ENCODE assay signal across 24 cellular contexts in the genomic region with DNA sequence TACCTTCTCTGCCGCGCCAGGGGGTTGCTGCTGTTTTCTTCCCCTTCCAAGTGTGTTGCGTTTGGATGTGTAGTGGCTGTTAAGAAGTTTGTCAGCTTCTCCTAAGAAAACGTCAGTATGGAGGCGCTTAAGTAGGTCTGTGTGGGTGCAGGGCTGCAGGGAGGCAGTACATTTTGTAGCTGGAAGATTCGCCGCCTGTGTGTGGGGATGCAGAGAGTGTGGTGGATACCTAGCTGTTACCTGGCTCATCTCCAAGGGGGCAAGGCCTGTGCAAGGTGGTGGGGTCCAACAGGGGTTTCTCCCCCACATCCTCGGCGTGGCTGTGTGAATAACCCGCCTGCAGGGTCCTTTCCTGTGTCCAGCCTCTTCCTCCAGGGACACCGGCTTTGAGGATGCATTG.
DNase-seq lines count a peak whose midpoint lies in the region; ATAC-seq, FAIRE-seq and TF ChIP-seq lines count a peak whose summit lies in the region.
"Had no signal": no experiment of that assay in that cellular context is flagged by ENCODE, and none has a peak within 500 bp of the region (broad histone marks: within the 10 kb centered on the region; RNA-seq: fewer than 3 reads in every experiment).

No MANE protein-coding gene starts in this region.

- H3K14ac ChIP-seq in H1 (ENCODE audit: insufficient read length): no peak overlapping the region

- CTCF ChIA-PET in H1 (lab: Charles Lee; ENCODE audit: partially characterized antibody): interaction anchor here (1.0 to 1.2 kb wide), 2 partner anchors 10 to 325 kb away, joined by 3 to 4 read pairs; no protein-coding TSS in a partner anchor

- no peak overlapping the region for H2BK12ac ChIP-seq in H1 (ENCODE audit: low read depth, low read length)

- H3K23me2 ChIP-seq in H1 (ENCODE audit: low read depth, low read length): peaks cover 5% of the 10 kb centered on the region; the same call in 1 of the 2 replicates

- POLR2A ChIA-PET in H1 (lab: Charles Lee; ENCODE audit: partially characterized antibody): interaction anchor here (1.5 kb wide), 1 partner anchor 133 kb away, joined by 3 read pairs; no protein-coding TSS in a partner anchor

- no peak overlapping the region for H2AFZ ChIP-seq in H1 (ENCODE audit: low read length)
- H2AFZ ChIP-seq: GM23338 had no signal

- no peak for TF ChIP-seq POLR2A in H1 (IDR thresholded peaks at IDR 0.05; ENCODE audit: control extremely low read depth in 1 of 2, low read depth in 2 of 2, low read length in 2 of 2)

- H3K4me1 ChIP-seq in H1 (replicated peaks in 1 of 4; ENCODE audit: control insufficient read depth in 3 of 4, insufficient read depth in 4 of 4, low read length in 3 of 4) (peaks cover 0 to 14% (median 7%) of the 10 kb centered on the region in 4 experiments; a peak in 5 of 7 replicates), lower lobe of right lung (no peaks in the 10 kb centered on the region), right atrium auricular region (no peaks in the 10 kb centered on the region)
- H3K4me1 ChIP-seq: BE2C had no signal

- 89% methylated on average over 11 of the region's 11 CpGs; no CpG with 5 or more reads in 1 of the 2 experiments for WGBS in H1 (ENCODE audit: extremely low coverage in 1 of 2, insufficient coverage in 1 of 2, insufficient read length in 1 of 2, insufficient replicate concordance in 2 of 2, low coverage in 1 of 2, low lambda C conversion rate in 2 of 2, missing lambda C conversion rate in 1 of 2), 2 experiments

- intact Hi-C loops in lower lobe of right lung (cut with DNase I): no loop called here

- peak; percentile 66 for DNase-seq in DMS79 treated with DMSO at 0.1 percent for 48 hours (lab: John Stamatoyannopoulos, UW)
- no peak for DNase-seq in H1 (ENCODE audit: low read depth in 1 of 2, low spot score in 2 of 2)
- DNase-seq in lower lobe of right lung: peak; percentile 12
- DNase-seq in putamen (ENCODE audit: low spot score): peak; percentile 27
- no peak for DNase-seq in NCI-H524 (lab: John Stamatoyannopoulos, UW)
- DNase-seq in right atrium auricular region (ENCODE audit: low spot score): no peak
- no peak for DNase-seq in HPDE6-E6E7 (ENCODE audit: extremely low spot score)
- DNase-seq: ACHN; BE2C; C1 segment of cervical spinal cord; CD4-positive, CD25-positive, alpha-beta regulatory T cell; CD8-positive, alpha-beta memory T cell; COR-L47; DMS 273 treated with DMSO at 0.1 percent for 48 hours; DMS53; GDM1; H7; HFFc6; IMR-90 had no signal

- no peak overlapping the region for H3K4me2 ChIP-seq in H1 (ENCODE audit: insufficient read depth in 1 of 2, low read depth in 2 of 2, low read length in 2 of 2)
- H3K4me2 ChIP-seq: GM23338 had no signal

- H3K79me1 ChIP-seq in H1 (ENCODE audit: low read depth, low read length): no peaks in the 10 kb centered on the region

- TF ChIP-seq RAD21 in H1 (IDR thresholded peaks at IDR 0.05 in 1 of 2, conservative IDR thresholded peaks at IDR 0.05 in 1 of 2; ENCODE audit: low read depth in 2 of 2, low read length in 2 of 2): no peak

- H3K36me3 ChIP-seq in H1 (ENCODE audit: control insufficient read depth in 2 of 4, insufficient read depth in 4 of 4, low read length in 3 of 4) (no peaks in the 10 kb centered on the region), lower lobe of right lung (no peaks in the 10 kb centered on the region), right atrium auricular region (no peaks in the 10 kb centered on the region)
- H3K36me3 ChIP-seq: BE2C had no signal

- no peak overlapping the region for H3K23ac ChIP-seq in H1 (ENCODE audit: insufficient read length)

- no peak overlapping the region for H3K9ac ChIP-seq in H1 (replicated peaks in 1 of 4; ENCODE audit: extremely low read depth in 1 of 4, low read depth in 3 of 4, low read length in 3 of 4)

- H2BK120ac ChIP-seq in H1 (replicated peaks; ENCODE audit: low read depth, low read length): no peak overlapping the region

- TF ChIP-seq CTCF in H1 (IDR thresholded peaks at IDR 0.05; ENCODE audit: control extremely low read depth in 1 of 3, insufficient read depth in 1 of 3, low read depth in 1 of 3, low read length in 3 of 3): no peak
- no peak for TF ChIP-seq CTCF in lower lobe of right lung (IDR thresholded peaks at IDR 0.05)
- no peak for TF ChIP-seq CTCF in right atrium auricular region (IDR thresholded peaks at IDR 0.05)

- H3K27me3 ChIP-seq in H1 (replicated peaks in 1 of 4; ENCODE audit: control insufficient read depth in 3 of 4, extremely low read depth in 1 of 4, insufficient read depth in 3 of 4, low read length in 3 of 4) (peaks cover 0 to 2% (median 0%) of the 10 kb centered on the region in 4 experiments; a peak in 1 of 7 replicates), lower lobe of right lung (ENCODE audit: low read depth) (peaks cover 4% of the 10 kb centered on the region), right atrium auricular region (no peaks in the 10 kb centered on the region)
- H3K27me3 ChIP-seq: BE2C had no signal

- no peak overlapping the region for H3K18ac ChIP-seq in H1 (ENCODE audit: extremely low read depth, low read length)

- no peak overlapping the region for H3K27ac ChIP-seq in H1 (ENCODE audit: low read depth, low read length)
- H3K27ac ChIP-seq in lower lobe of right lung: no peak overlapping the region
- no peak overlapping the region for H3K27ac ChIP-seq in right atrium auricular region
- H3K27ac ChIP-seq: HL-60 had no signal

- no peak for TF ChIP-seq EP300 in H1 (IDR thresholded peaks at IDR 0.05; ENCODE audit: borderline replicate concordance in 1 of 2, low read depth in 2 of 2, low read length in 2 of 2)

- H4K20me1 ChIP-seq in H1 (replicated peaks in 1 of 2; ENCODE audit: control insufficient read depth in 1 of 2, insufficient read depth in 2 of 2, low read length in 2 of 2): no peaks in the 10 kb centered on the region

- H2AK5ac ChIP-seq in H1 (ENCODE audit: low read depth, low read length): peak overlapping the region; percentile 56; the same call in 1 of the 2 replicates

- no peak overlapping the region for H2BK5ac ChIP-seq in H1 (ENCODE audit: low read depth, low read length)

- H4K91ac ChIP-seq in H1 (replicated peaks; ENCODE audit: insufficient read length, low read length): no peak overlapping the region

- no peak for FAIRE-seq in H1 (lab: Jason Lieb, UNC)
- FAIRE-seq: A204.1, K562 had no signal

- no peak overlapping the region for H3K56ac ChIP-seq in H1 (replicated peaks; ENCODE audit: insufficient read length, low read depth, low read length)

- no peak overlapping the region for H3K4ac ChIP-seq in H1 (replicated peaks; ENCODE audit: insufficient read length, low read depth, low read length)

- no peak for ATAC-seq in lower lobe of right lung
- ATAC-seq: GM23338, HCT116, K562 had no signal

- H2BK15ac ChIP-seq in H1 (ENCODE audit: low read length): no peak overlapping the region; the same call in 1 of the 2 replicates

- H3K4me3 ChIP-seq in H1 (ENCODE audit: extremely low read depth in 1 of 4, insufficient read depth in 2 of 4, low read depth in 3 of 4, low read length in 4 of 4): no peak overlapping the region
- no peak overlapping the region for H3K4me3 ChIP-seq in lower lobe of right lung
- no peak overlapping the region for H3K4me3 ChIP-seq in right atrium auricular region
- H3K4me3 ChIP-seq: GM23338, K562 had no signal

- no peak overlapping the region for H4K8ac ChIP-seq in H1 (ENCODE audit: extremely low read depth, insufficient read depth, low read length)

- H2BK20ac ChIP-seq in H1 (ENCODE audit: low read length): no peak overlapping the region

- H4K5ac ChIP-seq in H1 (ENCODE audit: insufficient read length, low read depth, low read length): no peak overlapping the region

- H3K79me2 ChIP-seq in H1 (ENCODE audit: control insufficient read depth in 1 of 2, insufficient read depth in 2 of 2, low read length in 2 of 2): no peaks in the 10 kb centered on the region

- H3K9me3 ChIP-seq in H1 (ENCODE audit: insufficient read depth in 2 of 2, low read depth in 1 of 2, low read length in 1 of 2): no peaks in the 10 kb centered on the region
- H3K9me3 ChIP-seq in lower lobe of right lung: no peaks in the 10 kb centered on the region
- no peaks in the 10 kb centered on the region for H3K9me3 ChIP-seq in right atrium auricular region
- H3K9me3 ChIP-seq: BE2C had no signal

TF ChIP-seq in H1, 55 proteins besides CTCF, POLR2A, EP300 and RAD21:
- no peak for TF ChIP-seq SIN3A (conservative IDR thresholded peaks at IDR 0.05 in 1 of 2, IDR thresholded peaks at IDR 0.05 in 1 of 2; ENCODE audit: low read depth in 1 of 2, low read length in 2 of 2)
- no peak for TF ChIP-seq HDAC6 (IDR thresholded peaks at IDR 0.05; ENCODE audit: low read depth, low read length)
- TF ChIP-seq NANOG (IDR thresholded peaks at IDR 0.05; ENCODE audit: insufficient read depth, low read depth, low read length, poor library complexity, severe bottlenecking): no peak
- TF ChIP-seq FOSL1 (IDR thresholded peaks at IDR 0.05; ENCODE audit: insufficient read depth, low read depth, low read length): no peak
- no peak for TF ChIP-seq RNF2 (IDR thresholded peaks at IDR 0.05; ENCODE audit: borderline replicate concordance, low read depth, low read length, missing control alignments, poor library complexity, severe bottlenecking)
- TF ChIP-seq RXRA (IDR thresholded peaks at IDR 0.05; ENCODE audit: insufficient read depth, low read depth, low read length): no peak
- TF ChIP-seq BRCA1 (IDR thresholded peaks at IDR 0.05; ENCODE audit: low read depth, low read length): no peak
- TF ChIP-seq JUND (IDR thresholded peaks at IDR 0.05; ENCODE audit: low read length): no peak
- no peak for TF ChIP-seq TEAD4 (IDR thresholded peaks at IDR 0.05; ENCODE audit: low read depth, low read length)
- no peak for TF ChIP-seq TCF12 (IDR thresholded peaks at IDR 0.05; ENCODE audit: low read depth, low read length)
- no peak for TF ChIP-seq JUN (IDR thresholded peaks at IDR 0.05; ENCODE audit: low read depth, low read length)
TF ChIP-seq in H1: peak in this region for 0.

Comparison
In these comparisons a context has a peak if more than half of its experiments do, and no peak if none do; other contexts are left out.
1. DNase-seq: peak in DMS79 treated with DMSO at 0.1 percent for 48 hours (single experiment), lower lobe of right lung (single experiment) and putamen (single experiment); none in H1 (0 of 2), NCI-H524 (0 of 2), right atrium auricular region (single experiment) and HPDE6-E6E7 (single experiment).